Comparison of ENCODE assay signal across 8 cellular contexts in the genomic region with DNA sequence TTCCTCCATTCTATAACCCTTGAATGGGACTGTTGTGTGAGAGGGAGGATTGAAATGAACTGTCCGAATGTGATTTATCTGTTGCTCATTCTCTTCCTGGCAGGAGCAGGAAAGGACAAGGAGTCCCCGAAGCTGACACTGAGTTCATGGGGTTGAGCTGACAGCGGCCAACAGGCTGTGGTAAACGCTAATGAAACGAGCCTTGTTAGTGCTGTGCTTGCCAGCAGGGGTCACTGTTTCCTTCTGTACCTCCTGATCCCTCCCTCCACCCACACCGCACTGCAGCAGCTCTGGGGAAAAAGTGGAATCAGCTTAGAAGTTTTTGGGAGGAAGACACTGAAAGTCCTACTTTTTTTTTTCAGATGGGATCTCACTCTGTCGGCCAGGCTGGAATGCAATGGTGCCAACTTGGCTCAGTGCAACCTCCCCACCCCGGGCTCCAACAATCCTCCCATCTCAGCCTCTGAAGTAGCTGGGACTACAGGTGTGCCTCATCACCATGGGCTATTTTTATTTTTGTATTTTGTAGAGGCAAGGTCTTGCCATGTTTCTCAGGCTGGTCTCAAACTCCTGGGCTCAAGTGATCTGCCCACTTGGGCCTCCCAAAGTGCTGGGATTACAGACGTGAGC. TPM values are rescaled to one million over a fixed set of nuclear protein-coding genes. Genes with fewer than 3 reads are reported as not detected.
DNase-seq lines count a peak whose midpoint lies in the region; ATAC-seq and TF ChIP-seq lines count a peak whose summit lies in the region.

No MANE protein-coding gene starts in this region.

- in situ Hi-C loops in KBM-7 (cut with MboI; ENCODE audit: low pct_unique_long_range_greater_than_20kb, low sequenced_read_pairs), result no loop called here

- no peaks in the 10 kb centered on the region for H3K36me3 Mint-ChIP-seq in CD4-positive, CD25-positive, alpha-beta regulatory T cell

- peak; percentile 39 to 65 (median 64) for DNase-seq in CD4-positive, CD25-positive, alpha-beta regulatory T cell
- DNase-seq in KBM-7, result peak; percentile 72
- DNase-seq in T follicular helper cell (ENCODE audit: low read depth), result peak; percentile 49
- DNase-seq in amniotic epithelial cell (ENCODE audit: low read depth), result peak; percentile 63
- peak; percentile 74 for DNase-seq in right atrium auricular region (ENCODE audit: low spot score)
- DNase-seq in retina, result peak; percentile 82

- H3K27ac Mint-ChIP-seq in CD4-positive, CD25-positive, alpha-beta regulatory T cell, result no peak overlapping the region

- H3K4me1 Mint-ChIP-seq in CD4-positive, CD25-positive, alpha-beta regulatory T cell, result peaks cover 0 to 4% (median 1%) of the 10 kb centered on the region in 4 donors

- H3K4me3 Mint-ChIP-seq in CD4-positive, CD25-positive, alpha-beta regulatory T cell, result no peak overlapping the region

- H3K4me1 ChIP-seq in CD4-positive, CD25-positive, alpha-beta regulatory T cell (ENCODE audit: control insufficient read depth, insufficient read depth, low read length, poor library complexity, severe bottlenecking), result no peaks in the 10 kb centered on the region
- H3K4me1 ChIP-seq in right atrium auricular region, result no peaks in the 10 kb centered on the region

- H3K27me3 Mint-ChIP-seq in CD4-positive, CD25-positive, alpha-beta regulatory T cell, result no peaks in the 10 kb centered on the region

- H3K9me3 ChIP-seq in CD4-positive, CD25-positive, alpha-beta regulatory T cell (ENCODE audit: control insufficient read depth in 2 of 2, low read length in 2 of 2), result peaks cover 0 to 1% of the 10 kb centered on the region in 2 experiments
- no peaks in the 10 kb centered on the region for H3K9me3 ChIP-seq in right atrium auricular region

- no peaks in the 10 kb centered on the region for H3K36me3 ChIP-seq in CD4-positive, CD25-positive, alpha-beta regulatory T cell (ENCODE audit: control insufficient read depth, insufficient read depth, low read length)
- H3K36me3 ChIP-seq in right atrium auricular region, result no peaks in the 10 kb centered on the region

- no peaks in the 10 kb centered on the region for H3K27me3 ChIP-seq in CD4-positive, CD25-positive, alpha-beta regulatory T cell (ENCODE audit: control insufficient read depth, insufficient read depth, low read length)
- no peaks in the 10 kb centered on the region for H3K27me3 ChIP-seq in right atrium auricular region

- no peak overlapping the region for H3K27ac ChIP-seq in CD4-positive, CD25-positive, alpha-beta regulatory T cell (ENCODE audit: insufficient read depth, low read length, poor library complexity, severe bottlenecking)
- H3K27ac ChIP-seq in right atrium auricular region, result no peak overlapping the region

- TF ChIP-seq CTCF in right atrium auricular region (IDR thresholded peaks at IDR 0.05), result peak; percentile 64 to 86

- ATAC-seq in CD4-positive, CD25-positive, alpha-beta regulatory T cell (ENCODE audit: low read depth in 2 of 2), result peak; percentile 67 to 83
- ATAC-seq in GM19395 (IDR thresholded peaks at IDR 0.05; ENCODE audit: unreplicated experiment), result no peak
- no peak for ATAC-seq in HG02973 (IDR thresholded peaks at IDR 0.05; ENCODE audit: unreplicated experiment)

- H3K9me3 Mint-ChIP-seq in CD4-positive, CD25-positive, alpha-beta regulatory T cell, result peaks cover 0 to 3% (median 0%) of the 10 kb centered on the region in 7 donors

- H3K4me3 ChIP-seq in CD4-positive, CD25-positive, alpha-beta regulatory T cell (ENCODE audit: low read depth, low read length), result no peak overlapping the region
- no peak overlapping the region for H3K4me3 ChIP-seq in right atrium auricular region

RNA-seq across cellular contexts. Expression of a gene that starts 6.7 kb away (rescaled TPM):
- total RNA-seq in CD4-positive, CD25-positive, alpha-beta regulatory T cell, result 9.0 TPM
- polyA plus RNA-seq in CD4-positive, CD25-positive, alpha-beta regulatory T cell, result 10 to 100 TPM in 2 of 4 donors, 1 to 10 TPM in 2; 7.7 to 11.6 (median 10.0) TPM
- 1 to 10 TPM; 3.8 to 6.0 TPM for total RNA-seq in right atrium auricular region

RNA-seq across cellular contexts. Expression of a gene that starts 30.1 kb away (rescaled TPM):
- 6.1 TPM for total RNA-seq in CD4-positive, CD25-positive, alpha-beta regulatory T cell
- 10 to 100 TPM in 2 of 4 donors, 1 to 10 TPM in 2; 5.5 to 11.3 (median 8.5) TPM for polyA plus RNA-seq in CD4-positive, CD25-positive, alpha-beta regulatory T cell
- total RNA-seq in right atrium auricular region, result 1 to 10 TPM; 2.3 to 4.2 TPM

RNA-seq across cellular contexts. Expression of a gene that starts 42.5 kb away (rescaled TPM):
- total RNA-seq in CD4-positive, CD25-positive, alpha-beta regulatory T cell, result 2.4 TPM
- 1 to 10 TPM; 1.7 to 4.2 (median 2.7) TPM for polyA plus RNA-seq in CD4-positive, CD25-positive, alpha-beta regulatory T cell
- total RNA-seq in right atrium auricular region, result 1 to 10 TPM in 1 of 2 donors, under 1 TPM in 1; 0.63 to 1.3 TPM

RNA-seq across cellular contexts. Expression of a gene that starts 59.6 kb away (rescaled TPM):
- 11.7 TPM for total RNA-seq in CD4-positive, CD25-positive, alpha-beta regulatory T cell
- polyA plus RNA-seq in CD4-positive, CD25-positive, alpha-beta regulatory T cell, result 10 to 100 TPM in 1 of 4 donors, 1 to 10 TPM in 3; 4.0 to 10.7 (median 6.0) TPM
- 1 to 10 TPM; 3.2 to 3.3 TPM for total RNA-seq in right atrium auricular region

Comparison
In these comparisons a context has a peak if more than half of its experiments do, and no peak if none do; other contexts are left out.
1. ATAC-seq: peak in CD4-positive, CD25-positive, alpha-beta regulatory T cell (2 of 2); none in GM19395 (single experiment) and HG02973 (single experiment).
2. Peak in every context shown above with its lines, with median percentiles within 50 percentile points of each other: DNase-seq.